17 cellular contexts compared by ENCODE assay signal in genomic region chr9:100355561-100355960, GRCh38. TPM values are rescaled to one million over a fixed set of nuclear protein-coding genes. Genes with fewer than 3 reads are reported as not detected.
A peak's percentile ranks its signal among the peaks of the same experiment; 100 is the strongest.
DNase-seq lines count a peak whose midpoint lies in the region; ATAC-seq and TF ChIP-seq lines count a peak whose summit lies in the region.
"Had no signal": no experiment of that assay in that cellular context is flagged by ENCODE, and none has a peak within 500 bp of the region (broad histone marks: within the 10 kb centered on the region; RNA-seq: fewer than 3 reads in every experiment).

No MANE protein-coding gene starts in this region.

- no peaks in the 10 kb centered on the region for H3K27me3 Mint-ChIP-seq in activated naive CD4-positive, alpha-beta T cell treated with anti-CD3 and anti-CD28 coated beads, Interleukin-2, amount 50 U/mL, for 24 hours
- no peaks in the 10 kb centered on the region for H3K27me3 Mint-ChIP-seq in activated naive CD4-positive, alpha-beta T cell treated with anti-CD3 and anti-CD28 coated beads, Interleukin-2, amount 10 ng/mL, durations not matched to agents 7 days and 5 days
- H3K27me3 Mint-ChIP-seq in neural crest cell (ENCODE audit: low read depth) = no peaks in the 10 kb centered on the region
- H3K27me3 Mint-ChIP-seq: activated CD4-positive, alpha-beta memory T cell treated with anti-CD3 and anti-CD28 coated beads for 36 hours; activated naive CD8-positive, alpha-beta T cell treated with anti-CD3 and anti-CD28 coated beads, Interleukin-2, amount 50 U/mL, for 24 hours had no signal

- no peak for TF ChIP-seq POLR2A in IMR-90 (IDR thresholded peaks at IDR 0.05; ENCODE audit: low read depth, low read length)

- no peak overlapping the region for H2AK5ac ChIP-seq in IMR-90 (ENCODE audit: low read depth, low read length)

- no peak for ATAC-seq in IMR-90 (ENCODE audit: low read depth)
- ATAC-seq in GM19035 (IDR thresholded peaks at IDR 0.05; ENCODE audit: unreplicated experiment) = no peak
- no peak for ATAC-seq in HG03521 (IDR thresholded peaks at IDR 0.05; ENCODE audit: unreplicated experiment)
- ATAC-seq: activated naive CD8-positive, alpha-beta T cell treated with anti-CD3 and anti-CD28 coated beads, Interleukin-2, amount 50 U/mL, for 24 hours had no signal

- no peak overlapping the region for H2BK120ac ChIP-seq in IMR-90 (ENCODE audit: low read depth, low read length)

- H3K27ac Mint-ChIP-seq in activated naive CD4-positive, alpha-beta T cell treated with anti-CD3 and anti-CD28 coated beads, Interleukin-2, amount 50 U/mL, for 24 hours = peak overlapping the region; percentile 48
- H3K27ac Mint-ChIP-seq in activated naive CD4-positive, alpha-beta T cell treated with anti-CD3 and anti-CD28 coated beads, Interleukin-2, amount 10 ng/mL, durations not matched to agents 7 days and 5 days = no peak overlapping the region
- no peak overlapping the region for H3K27ac Mint-ChIP-seq in neural crest cell (ENCODE audit: unreplicated experiment)
- H3K27ac Mint-ChIP-seq: activated CD4-positive, alpha-beta memory T cell treated with anti-CD3 and anti-CD28 coated beads for 36 hours; activated naive CD8-positive, alpha-beta T cell treated with anti-CD3 and anti-CD28 coated beads, Interleukin-2, amount 50 U/mL, for 24 hours; H9 had no signal

- H2BK15ac ChIP-seq in IMR-90 (ENCODE audit: low read depth, low read length) = no peak overlapping the region

- H3K9me3 ChIP-seq in IMR-90 (ENCODE audit: control insufficient read depth, insufficient read depth, low read length) = no peaks in the 10 kb centered on the region

- H3K27me3 ChIP-seq in IMR-90 (ENCODE audit: control insufficient read depth, insufficient read depth, low read length) = no peaks in the 10 kb centered on the region
- H3K27me3 ChIP-seq: SJCRH30 had no signal

- no peak overlapping the region for H2AFZ ChIP-seq in IMR-90 (replicated peaks; ENCODE audit: low read length, poor library complexity)

- H3K4me1 ChIP-seq in IMR-90 (ENCODE audit: control insufficient read depth, insufficient read depth, low read length) = no peaks in the 10 kb centered on the region
- H3K4me1 ChIP-seq: SJCRH30 had no signal

- H2BK20ac ChIP-seq in IMR-90 (ENCODE audit: low read depth, low read length) = no peak overlapping the region

- no peak overlapping the region for H3K23ac ChIP-seq in IMR-90 (ENCODE audit: low read depth, low read length)

- no peak for DNase-seq in activated naive CD4-positive, alpha-beta T cell treated with anti-CD3 and anti-CD28 coated beads, Interleukin-2, amount 10 ng/mL, durations not matched to agents 7 days and 5 days
- DNase-seq in IMR-90 (no peak), NCI-H774 (lab: John Stamatoyannopoulos, UW) (peak; percentile 82), neural crest cell (ENCODE audit: low read depth, low spot score) (no peak), GM10248 (ENCODE audit: extremely low spot score) (no peak)
- DNase-seq: activated CD4-positive, alpha-beta memory T cell treated with anti-CD3 and anti-CD28 coated beads for 36 hours; activated naive CD8-positive, alpha-beta T cell treated with anti-CD3 and anti-CD28 coated beads, Interleukin-2, amount 50 U/mL, for 24 hours; activated T-cell treated with anti-CD3 and anti-CD28 coated beads, Interleukin-2, amount 50 U/mL, for 48 hours; H9; islet precursor cell; NCI-H187; SJCRH30; T1000 had no signal

- H3K4me1 Mint-ChIP-seq in activated naive CD4-positive, alpha-beta T cell treated with anti-CD3 and anti-CD28 coated beads, Interleukin-2, amount 50 U/mL, for 24 hours = peaks cover 31% of the 10 kb centered on the region
- H3K4me1 Mint-ChIP-seq in activated naive CD4-positive, alpha-beta T cell treated with anti-CD3 and anti-CD28 coated beads, Interleukin-2, amount 10 ng/mL, durations not matched to agents 7 days and 5 days = peaks cover 44% of the 10 kb centered on the region
- peaks cover 45% of the 10 kb centered on the region for H3K4me1 Mint-ChIP-seq in neural crest cell

- no peak overlapping the region for H3K4ac ChIP-seq in IMR-90 (ENCODE audit: low read depth, low read length)

- CTCF ChIA-PET in activated naive CD4-positive, alpha-beta T cell treated with anti-CD3 and anti-CD28 coated beads, Interleukin-2, amount 10 ng/mL, durations not matched to agents 7 days and 5 days (lab: Charles Lee) = interaction anchor here (1.2 kb wide), 1 partner anchor 31 kb away, joined by 3 read pairs; no protein-coding TSS in a partner anchor
- CTCF ChIA-PET in IMR-90 (lab: Yijun Ruan, JAX) (no interaction called here), GM10248 (lab: Yijun Ruan, JAX) (interaction anchor here (0.8 to 1.3 kb wide), 3 partner anchors 16 to 240 kb away, joined by 3 read pairs; no protein-coding TSS in a partner anchor)

- no TSS peak for BruUV-seq in IMR-90 (replicated peaks; lab: Mats Ljungman, UMichigan)

- peaks cover 10% of the 10 kb centered on the region for H3K36me3 Mint-ChIP-seq in activated naive CD4-positive, alpha-beta T cell treated with anti-CD3 and anti-CD28 coated beads, Interleukin-2, amount 50 U/mL, for 24 hours
- H3K36me3 Mint-ChIP-seq in activated naive CD4-positive, alpha-beta T cell treated with anti-CD3 and anti-CD28 coated beads, Interleukin-2, amount 10 ng/mL, durations not matched to agents 7 days and 5 days = peaks cover 5% of the 10 kb centered on the region
- H3K36me3 Mint-ChIP-seq in neural crest cell (ENCODE audit: low read depth) = peaks cover 46% of the 10 kb centered on the region

- no peak overlapping the region for H2BK5ac ChIP-seq in IMR-90 (ENCODE audit: low read depth, low read length, poor library complexity, severe bottlenecking)

- peaks cover 9% of the 10 kb centered on the region for H3K9me1 ChIP-seq in IMR-90 (ENCODE audit: insufficient read depth, low read length)

- WGBS in IMR-90 (ENCODE audit: extremely low coverage in 2 of 2, insufficient read length in 1 of 2), 2 experiments = no CpG with 5 or more reads among the region's 2 CpGs

- H3K14ac ChIP-seq in IMR-90 (replicated peaks; ENCODE audit: low read depth, low read length) = no peak overlapping the region

- in situ Hi-C loops in IMR-90 (cut with MboI; ENCODE audit: low sequenced_read_pairs) = no loop called here

- no peaks in the 10 kb centered on the region for H3K36me3 ChIP-seq in IMR-90 (ENCODE audit: control insufficient read depth, insufficient read depth, low read length)
- H3K36me3 ChIP-seq: SJCRH30 had no signal

- no peak overlapping the region for H4K8ac ChIP-seq in IMR-90 (ENCODE audit: low read depth in 2 of 2, low read length in 2 of 2)

- TF ChIP-seq CTCF in IMR-90 (conservative IDR thresholded peaks at IDR 0.05; ENCODE audit: low read depth, low read length) (no peak), neural crest cell (conservative IDR thresholded peaks at IDR 0.05) (no peak), GM10248 (IDR thresholded peaks at IDR 0.05; ENCODE audit: control extremely low read depth, extremely low read depth, low read depth, missing control alignments) (no peak)

- H3K9me3 Mint-ChIP-seq in activated naive CD4-positive, alpha-beta T cell treated with anti-CD3 and anti-CD28 coated beads, Interleukin-2, amount 50 U/mL, for 24 hours = peaks cover 6% of the 10 kb centered on the region
- H3K9me3 Mint-ChIP-seq in activated naive CD4-positive, alpha-beta T cell treated with anti-CD3 and anti-CD28 coated beads, Interleukin-2, amount 10 ng/mL, durations not matched to agents 7 days and 5 days = peaks cover 11% of the 10 kb centered on the region
- peaks cover 25% of the 10 kb centered on the region for H3K9me3 Mint-ChIP-seq in neural crest cell

- no peak for TF ChIP-seq RAD21 in IMR-90 (IDR thresholded peaks at IDR 0.05; ENCODE audit: low read length)

- H4K91ac ChIP-seq in IMR-90 (ENCODE audit: insufficient read depth, low read depth, low read length) = no peak overlapping the region

- H3K18ac ChIP-seq in IMR-90 (ENCODE audit: low read depth, low read length) = no peak overlapping the region

- H4K20me1 ChIP-seq in IMR-90 (ENCODE audit: insufficient read depth, low read length) = peaks cover 4% of the 10 kb centered on the region; the same call in 1 of the 2 replicates

- no peak overlapping the region for H3K4me2 ChIP-seq in IMR-90 (ENCODE audit: low read depth, low read length)
- H3K4me2 ChIP-seq: KMS-11 had no signal

- H3K4me3 ChIP-seq in IMR-90 (ENCODE audit: insufficient read depth, low read depth, low read length) = no peak overlapping the region
- H3K4me3 ChIP-seq: SJCRH30 had no signal

- no peak overlapping the region for H4K5ac ChIP-seq in IMR-90 (ENCODE audit: low read depth, low read length)

- POLR2A ChIA-PET in IMR-90 (lab: Charles Lee; ENCODE audit: unreplicated experiment) (no interaction called here), GM10248 (lab: Yijun Ruan, JAX) (no interaction called here)

- H3K56ac ChIP-seq in IMR-90 (ENCODE audit: extremely low read depth, insufficient read depth, low read length) = no peak overlapping the region

- H3K4me3 Mint-ChIP-seq in activated naive CD4-positive, alpha-beta T cell treated with anti-CD3 and anti-CD28 coated beads, Interleukin-2, amount 50 U/mL, for 24 hours = no peak overlapping the region
- no peak overlapping the region for H3K4me3 Mint-ChIP-seq in activated naive CD4-positive, alpha-beta T cell treated with anti-CD3 and anti-CD28 coated beads, Interleukin-2, amount 10 ng/mL, durations not matched to agents 7 days and 5 days
- peak overlapping the region; percentile 59 for H3K4me3 Mint-ChIP-seq in neural crest cell
- H3K4me3 Mint-ChIP-seq: activated CD4-positive, alpha-beta memory T cell treated with anti-CD3 and anti-CD28 coated beads for 36 hours had no signal

- H2AK9ac ChIP-seq in IMR-90 (replicated peaks; ENCODE audit: low read depth, low read length, poor library complexity) = no peak overlapping the region

- peaks cover 8 to 32% of the 10 kb centered on the region in 2 experiments; a peak in 3 of 4 replicates for H3K79me1 ChIP-seq in IMR-90 (ENCODE audit: low read depth in 1 of 2, low read length in 2 of 2)

- no peak overlapping the region for H3K9ac ChIP-seq in IMR-90 (ENCODE audit: low read depth, low read length)
- H3K9ac ChIP-seq: KMS-11 had no signal

- intact Hi-C loops in IMR-90 (cut with micrococcal nuclease) = no loop called here

- H3K27ac ChIP-seq in IMR-90 (ENCODE audit: insufficient read depth, low read length) = no peak overlapping the region
- H3K27ac ChIP-seq: KMS-11, SJCRH30 had no signal

- dilution Hi-C loops in IMR-90 (cut with HindIII; ENCODE audit: low sequenced_read_pairs, unreplicated experiment) = no loop called here

TF ChIP-seq in IMR-90, 13 proteins besides CTCF, POLR2A, EP300 and RAD21:
- TF ChIP-seq FOS (IDR thresholded peaks at IDR 0.05; ENCODE audit: low read depth, low read length) (no peak), RFX5 (IDR thresholded peaks at IDR 0.05; ENCODE audit: low read depth, low read length) (peak; percentile 20; the same call in 1 of the 2 replicates)

RNA-seq across cellular contexts. Expression of gene TEX10, which starts 2.8 kb away (rescaled TPM):
- total RNA-seq in IMR-90 (2012; rRNA removed) (43.9 and 53.3 TPM in 2 replicates), neural crest cell (42.2 and 44.2 TPM in 2 replicates)
- polyA plus RNA-seq in IMR-90 (2012; rRNA removed) = 14.5 and 16.2 TPM in 2 replicates
- polyA plus RNA-seq in IMR-90 (2012; cell fraction: cytosol; rRNA removed) = 3.5 and 6.1 TPM in 2 replicates
- polyA plus RNA-seq in IMR-90 (2012; cell fraction: nucleus; rRNA removed; ENCODE audit: low replicate concordance) = 5.7 and 23.7 TPM in 2 replicates
